Comparison of ENCODE assay signal across 24 cellular contexts in the genomic region with DNA sequence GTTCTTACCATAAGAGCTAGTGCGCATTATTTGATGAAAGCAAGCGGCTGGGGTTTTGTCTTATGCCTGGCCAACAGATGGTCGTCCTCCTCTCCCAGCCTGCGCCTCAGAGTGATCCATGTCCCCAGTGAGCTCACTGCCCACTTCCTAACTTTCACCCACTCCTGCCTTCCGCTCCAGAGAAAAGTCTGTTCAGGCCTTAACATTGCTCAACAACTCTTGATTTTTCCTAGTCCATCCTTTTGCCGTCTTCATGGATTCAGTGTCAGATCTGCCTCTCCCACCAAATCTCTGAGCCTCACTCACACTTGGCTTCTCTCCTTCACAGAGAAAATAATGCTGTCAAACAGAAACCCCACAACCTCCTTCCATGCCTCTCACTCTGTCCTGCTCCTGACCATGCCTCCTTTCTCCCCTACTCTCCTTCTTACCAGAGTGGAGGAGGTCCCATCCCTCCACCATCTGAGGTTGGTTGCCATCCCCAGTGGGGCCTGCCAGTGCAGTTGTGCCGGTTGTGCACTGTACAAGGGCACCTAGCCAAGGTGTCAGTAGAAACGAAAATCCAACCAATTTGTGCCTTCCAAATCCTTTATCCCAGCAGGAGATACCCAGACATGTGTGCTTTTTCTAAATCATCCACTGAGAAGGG.
"Had no signal": no experiment of that assay in that cellular context is flagged by ENCODE, and none has a peak within 500 bp of the region (broad histone marks: within the 10 kb centered on the region; RNA-seq: fewer than 3 reads in every experiment).

No MANE protein-coding gene starts in this region.

- H3K27ac ChIP-seq: coronary artery, epithelial cell of prostate, gastrocnemius medialis, heart right ventricle, left lung, lower lobe of right lung had no signal

- H3K36me3 ChIP-seq: gastrocnemius medialis, heart right ventricle, left lung, lower lobe of right lung had no signal

- DNase-seq: dermis blood vessel endothelial cell; effector CD8-positive, alpha-beta T cell; effector memory CD8-positive, alpha-beta T cell; endodermal cell; erythroblast; foreskin fibroblast; foreskin melanocyte; gastrocnemius medialis; glutamatergic neuron; heart right ventricle; hippocampal formation; left cardiac atrium; left lung; left ventricle myocardium superior; lower lobe of right lung; mesenchymal stem cell; midbrain; naive thymus-derived CD4-positive, alpha-beta T cell had no signal

- H3K4me1 ChIP-seq: gastrocnemius medialis, heart right ventricle, left lung, lower lobe of right lung had no signal

- H3K4me3 ChIP-seq: coronary artery, gastrocnemius medialis, heart right ventricle, left lung, lower lobe of right lung had no signal

- FAIRE-seq: colon, endometrium, islet of Langerhans, keratinocyte had no signal

- H3K27me3 ChIP-seq: gastrocnemius medialis, left lung had no signal

- H3K9me3 ChIP-seq: gastrocnemius medialis, heart right ventricle, left lung, lower lobe of right lung had no signal
